In genomic region chr12:13173012-13173441, GRCh38 we compare ENCODE assay signal across 10 cellular contexts. TPM values are rescaled to one million over a fixed set of nuclear protein-coding genes. Genes with fewer than 3 reads are reported as not detected.
A peak's percentile ranks its signal among the peaks of the same experiment; 100 is the strongest.
DNase-seq lines count a peak whose midpoint lies in the region; ATAC-seq and TF ChIP-seq lines count a peak whose summit lies in the region.
"Had no signal": no experiment of that assay in that cellular context is flagged by ENCODE, and none has a peak within 500 bp of the region (broad histone marks: within the 10 kb centered on the region; RNA-seq: fewer than 3 reads in every experiment).

No MANE protein-coding gene starts in this region.

- no peaks in the 10 kb centered on the region for H3K27me3 ChIP-seq in upper lobe of right lung

- TF ChIP-seq CTCF in choroid plexus epithelial cell (conservative IDR thresholded peaks at IDR 0.05; ENCODE audit: low read depth, low read length) (no peak), upper lobe of right lung (IDR thresholded peaks at IDR 0.05) (no peak)

- H3K4me1 ChIP-seq in upper lobe of right lung: peaks cover 30% of the 10 kb centered on the region

- no peak overlapping the region for H3K4me3 Mint-ChIP-seq in activated T-cell treated with anti-CD3 and anti-CD28 coated beads, Interleukin-2, amount 50 U/mL, for 24 hours
- peak overlapping the region; percentile 40 for H3K4me3 Mint-ChIP-seq in memory B cell

- no peaks in the 10 kb centered on the region for H3K36me3 ChIP-seq in upper lobe of right lung

- no peaks in the 10 kb centered on the region for H3K9me3 ChIP-seq in upper lobe of right lung

- H3K27ac Mint-ChIP-seq in activated T-cell treated with anti-CD3 and anti-CD28 coated beads, Interleukin-2, amount 50 U/mL, for 24 hours: peak overlapping the region; percentile 27
- no peak overlapping the region for H3K27ac Mint-ChIP-seq in memory B cell

- H3K4me3 ChIP-seq in choroid plexus epithelial cell (ENCODE audit: low read depth, low read length): no peak overlapping the region
- H3K4me3 ChIP-seq in upper lobe of right lung: no peak overlapping the region

- H3K9me3 Mint-ChIP-seq in activated T-cell treated with anti-CD3 and anti-CD28 coated beads, Interleukin-2, amount 50 U/mL, for 24 hours: no peaks in the 10 kb centered on the region
- H3K9me3 Mint-ChIP-seq in memory B cell: peaks cover 1% of the 10 kb centered on the region

- peaks cover 8% of the 10 kb centered on the region for H3K27me3 Mint-ChIP-seq in activated T-cell treated with anti-CD3 and anti-CD28 coated beads, Interleukin-2, amount 50 U/mL, for 24 hours
- H3K27me3 Mint-ChIP-seq in memory B cell: peaks cover 18% of the 10 kb centered on the region

- peaks cover 23% of the 10 kb centered on the region for H3K4me1 Mint-ChIP-seq in activated T-cell treated with anti-CD3 and anti-CD28 coated beads, Interleukin-2, amount 50 U/mL, for 24 hours (ENCODE audit: low read depth)
- H3K4me1 Mint-ChIP-seq in memory B cell: peaks cover 15% of the 10 kb centered on the region

- ATAC-seq in memory B cell (ENCODE audit: low read depth) (no peak), upper lobe of right lung (peak; percentile 12), GM18505 (IDR thresholded peaks at IDR 0.05; ENCODE audit: unreplicated experiment) (no peak)

- H3K27ac ChIP-seq in upper lobe of right lung: peak overlapping the region; percentile 52

- H3K36me3 Mint-ChIP-seq in activated T-cell treated with anti-CD3 and anti-CD28 coated beads, Interleukin-2, amount 50 U/mL, for 24 hours (ENCODE audit: low read depth): no peaks in the 10 kb centered on the region
- H3K36me3 Mint-ChIP-seq in memory B cell: no peaks in the 10 kb centered on the region

- no peak for DNase-seq in activated T-cell treated with anti-CD3 and anti-CD28 coated beads, Interleukin-2, amount 50 U/mL, for 24 hours
- DNase-seq in activated T-cell treated with anti-CD3 and anti-CD28 coated beads for 4 hours: no peak
- DNase-seq in choroid plexus epithelial cell (ENCODE audit: low read depth): peak; percentile 83
- no peak for DNase-seq in memory B cell (ENCODE audit: low spot score in 2 of 2)
- no peak for DNase-seq in upper lobe of right lung
- DNase-seq in NCI-H1436 treated with DMSO at 0.1 percent for 48 hours (lab: John Stamatoyannopoulos, UW): no peak
- no peak for DNase-seq in HT-29 (ENCODE audit: low spot score)
- DNase-seq: 8988T; activated CD4-positive, alpha-beta T cell treated with anti-CD3 and anti-CD28 coated beads for 1 hour had no signal

- intact Hi-C loops in upper lobe of right lung (cut with DNase I): no loop called here

- no peak for TF ChIP-seq POLR2A in GM18505 (IDR thresholded peaks at IDR 0.05; ENCODE audit: borderline replicate concordance, extremely low read depth, insufficient read depth, insufficient read length)

RNA-seq across cellular contexts. Expression of gene EMP1, which starts 23.5 kb away (rescaled TPM):
- 286 TPM for total RNA-seq in upper lobe of right lung
- 33.4 and 40.3 TPM in 2 replicates for total RNA-seq in HT-29 (2014; rRNA removed; shearing (Covaris generic))
